ENCODE assay signal across 34 cellular contexts in the genomic region with DNA sequence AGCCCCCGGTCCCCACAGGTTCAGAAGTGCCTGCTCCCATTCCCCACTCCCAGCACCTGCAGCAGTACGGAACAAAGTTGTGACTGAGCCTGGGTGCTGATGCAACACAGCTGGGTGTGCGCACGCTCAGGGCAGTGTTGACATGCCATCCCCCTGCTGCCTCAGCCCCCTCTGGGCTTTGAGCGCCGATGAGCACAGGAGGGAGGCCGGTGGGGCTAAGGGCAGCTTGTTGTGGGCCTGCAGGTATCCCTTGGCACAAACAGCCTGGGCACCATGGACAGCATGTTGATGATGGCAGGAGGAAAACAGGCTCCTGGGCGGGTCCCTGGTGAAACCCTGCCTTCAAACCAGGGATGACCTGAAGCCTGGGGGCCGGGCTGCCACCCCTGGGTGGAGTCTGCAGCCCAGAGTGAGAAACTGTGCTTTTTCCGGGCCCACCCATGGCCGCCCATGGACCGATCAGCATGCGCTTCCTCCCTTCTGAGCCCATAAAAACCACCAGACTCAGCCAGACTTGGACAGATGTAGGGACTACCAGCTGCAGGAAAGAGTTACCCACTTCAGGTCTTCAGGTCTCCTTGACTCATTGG.
"Had no signal": no experiment of that assay in that cellular context is flagged by ENCODE, and none has a peak within 500 bp of the region (broad histone marks: within the 10 kb centered on the region; RNA-seq: fewer than 3 reads in every experiment).

No MANE protein-coding gene starts in this region.

- DNase-seq: activated B cell treated with CpG ODN at 0.5 μM for 24 hours; activated CD4-positive, alpha-beta memory T cell treated with anti-CD3 and anti-CD28 coated beads for 36 hours; activated CD4-positive, alpha-beta T cell treated with anti-CD3 and anti-CD28 coated beads for 4 hours; activated CD4-positive, alpha-beta T cell treated with anti-CD3 and anti-CD28 coated beads, Interleukin-2, amount 10 ng/mL, durations not matched to agents 24 days and 14 days; activated CD4-positive, alpha-beta T cell treated with anti-CD3 and anti-CD28 coated beads, Interleukin-2, amount 50 U/mL, for 1 hour; activated CD4-positive, alpha-beta T cell treated with anti-CD3 and anti-CD28 coated beads, Interleukin-2, amount 50 U/mL, for 4 hours; activated CD4-positive, CD25-positive, alpha-beta regulatory T cell treated with anti-CD3 and anti-CD28 coated beads, Interleukin-2, amount 50 U/mL, for 72 hours; activated CD8-positive, alpha-beta memory T cell treated with anti-CD3 and anti-CD28 coated beads, Interleukin-2, amount 50 U/mL, for 4 hours; activated CD8-positive, alpha-beta T cell treated with anti-CD3 and anti-CD28 coated beads for 36 hours; activated effector memory CD4-positive, alpha-beta T cell treated with anti-CD3 and anti-CD28 coated beads, Interleukin-2, amount 50 U/mL, for 16 hours; activated gamma-delta T cell treated with Interleukin-2 at 50 U/mL for 16 hours; activated naive CD4-positive, alpha-beta T cell; activated naive CD4-positive, alpha-beta T cell treated with anti-CD3 and anti-CD28 coated beads for 36 hours; activated naive CD4-positive, alpha-beta T cell treated with anti-CD3 and anti-CD28 coated beads, Interleukin-2, amount 50 U/mL, for 16 hours; activated naive CD8-positive, alpha-beta T cell treated with anti-CD3 and anti-CD28 coated beads for 36 hours; activated T-cell treated with anti-CD3 and anti-CD28 coated beads for 4 hours; activated T-cell treated with anti-CD3 and anti-CD28 coated beads, Interleukin-2, amount 50 U/mL, for 1 hour; activated T-cell treated with anti-CD3 and anti-CD28 coated beads, Interleukin-2, amount 50 U/mL, for 4 hours; activated T-cell treated with anti-CD3 and anti-CD28 coated beads, Interleukin-2, amount 50 U/mL, for 72 hours; adrenal gland; amniotic stem cell; aorta; body of pancreas; brain microvascular endothelial cell; central memory CD4-positive, alpha-beta T cell; T-cell; T-helper 17 cell; T-helper 9 cell had no signal

- ATAC-seq: activated CD8-positive, alpha-beta T cell treated with anti-CD3 and anti-CD28 coated beads for 36 hours; activated naive CD4-positive, alpha-beta T cell treated with anti-CD3 and anti-CD28 coated beads, Interleukin-2, amount 50 U/mL, for 72 hours; activated T-cell treated with anti-CD3 and anti-CD28 coated beads, Interleukin-2, amount 50 U/mL, for 4 hours; activated T-cell treated with anti-CD3 and anti-CD28 coated beads, Interleukin-2, amount 50 U/mL, for 72 hours; activated T-helper 17 cell treated with anti-CD3 and anti-CD28 coated beads, Interleukin-2, amount 50 U/mL, for 72 hours; body of pancreas; T-cell; T-helper 17 cell had no signal

- H3K4me3 ChIP-seq: adrenal gland, body of pancreas, breast epithelium had no signal

- H3K27ac ChIP-seq: adrenal gland, body of pancreas, brain microvascular endothelial cell, breast epithelium, VCaP had no signal

- H3K27me3 ChIP-seq: adrenal gland, body of pancreas, brain microvascular endothelial cell, breast epithelium had no signal

- H3K4me1 ChIP-seq: adrenal gland, body of pancreas, breast epithelium had no signal

- H3K36me3 ChIP-seq: adrenal gland, brain microvascular endothelial cell had no signal

- FAIRE-seq: astrocyte, TTC549 had no signal

- H3K9me3 ChIP-seq: adrenal gland, breast epithelium had no signal
